ENCODE assay signal across 8 cellular contexts in the genomic region with DNA sequence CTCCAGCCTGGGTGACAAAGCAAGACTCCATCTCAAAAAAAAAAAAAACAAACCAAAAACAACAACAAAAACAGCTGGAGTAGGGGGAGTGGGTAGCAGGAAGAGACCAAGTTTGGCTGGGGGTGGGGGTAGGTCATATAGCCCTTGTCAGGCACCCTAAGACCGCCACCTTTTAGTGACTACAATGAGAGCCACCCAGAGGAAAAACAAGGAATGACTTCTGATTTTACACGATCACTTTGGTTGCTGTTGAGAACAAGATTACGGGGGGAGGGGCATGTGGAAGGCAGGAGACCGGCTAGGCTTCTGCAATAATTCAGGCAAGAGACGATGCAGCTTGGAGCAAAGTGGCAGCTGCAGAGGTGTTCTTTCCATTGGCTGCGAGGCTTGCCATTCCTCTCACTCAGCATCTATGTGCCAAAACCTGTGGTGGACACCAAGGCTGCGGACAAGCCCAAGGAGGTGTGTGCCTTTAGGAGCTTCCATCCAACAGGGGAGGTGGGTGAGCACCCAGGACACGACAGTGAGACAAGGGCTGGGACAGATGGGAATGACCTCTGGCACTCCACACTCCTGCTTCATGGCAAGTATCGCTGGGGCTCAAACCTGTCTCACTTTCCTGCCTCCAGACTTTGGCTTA. TPM values are rescaled to one million over a fixed set of nuclear protein-coding genes. Genes with fewer than 3 reads are reported as not detected.
DNase-seq lines count a peak whose midpoint lies in the region; ATAC-seq and TF ChIP-seq lines count a peak whose summit lies in the region.

No MANE protein-coding gene starts in this region.

- peaks cover 10% of the 10 kb centered on the region; the same call in 1 of the 2 replicates for H4K20me1 ChIP-seq in HCT116 (ENCODE audit: insufficient read depth)

- POLR2A ChIA-PET in HCT116 (lab: Charles Lee) = no interaction called here

- RAD21 ChIA-PET in HCT116 (lab: Charles Lee; ENCODE audit: low non-redundant PET in 1 of 2, low total read pairs in 2 of 2, uncharacterized antibody in 2 of 2, unreplicated experiment in 2 of 2) = no interaction called here

- H3K36me3 ChIP-seq in BE2C (peaks cover 29% of the 10 kb centered on the region), HCT116 (ENCODE audit: control insufficient read depth in 1 of 2, insufficient read depth in 2 of 2, low read length in 2 of 2) (peaks cover 4 to 24% of the 10 kb centered on the region in 2 experiments; a peak in 3 of 4 replicates), upper lobe of right lung (peaks cover 27% of the 10 kb centered on the region)

- peaks cover 52% of the 10 kb centered on the region for H3K79me2 ChIP-seq in HCT116 (ENCODE audit: insufficient read depth, low read length)

- TF ChIP-seq CTCF in BE2C (IDR thresholded peaks at IDR 0.05; ENCODE audit: low read depth, low read length) = peak; percentile 52
- peak in 2 of 3 experiments; percentile 25 to 47; a peak in 4 of 6 replicates for TF ChIP-seq CTCF in HCT116 (IDR thresholded peaks at IDR 0.05 in 2 of 3, conservative IDR thresholded peaks at IDR 0.05 in 1 of 3; ENCODE audit: borderline replicate concordance in 1 of 3, insufficient read depth in 1 of 3, low read depth in 2 of 3, low read length in 2 of 3)
- peak; percentile 45 for TF ChIP-seq CTCF in foreskin keratinocyte (conservative IDR thresholded peaks at IDR 0.05)
- no peak for TF ChIP-seq CTCF in upper lobe of right lung (IDR thresholded peaks at IDR 0.05)

- H3K4me2 ChIP-seq in HCT116 (ENCODE audit: low read length) = peak overlapping the region; percentile 95

- DNase-seq in BE2C (peak; percentile 67), HCT116 (ENCODE audit: low read depth, low spot score) (no peak), T-helper 17 cell (no peak), foreskin keratinocyte (no peak), upper lobe of right lung (no peak), medulla oblongata (ENCODE audit: extremely low spot score) (no peak), hippocampal formation (lab: John Stamatoyannopoulos, UW) (no peak), left lobe of liver (ENCODE audit: low spot score) (no peak)

- peak overlapping the region; percentile 95 for H3K27ac Mint-ChIP-seq in T-helper 17 cell

- H3K36me3 Mint-ChIP-seq in T-helper 17 cell (ENCODE audit: low read depth) = peaks cover 2% of the 10 kb centered on the region

- no TSS peak for BruUV-seq in HCT116 (replicated peaks; lab: Mats Ljungman, UMichigan)

- intact Hi-C loops in HCT116 (cut with micrococcal nuclease) = loop anchor here (5.0 to 10.0 kb wide), 2 partner anchors 404 to 816 kb away; partner anchors contain the start of gene ADSL
- intact Hi-C loops in upper lobe of right lung (cut with DNase I) = loop anchor here (5.0 kb wide), 1 partner anchor 34 kb away; no protein-coding TSS in a partner anchor

- ATAC-seq in HCT116 = no peak
- no peak for ATAC-seq in T-helper 17 cell
- no peak for ATAC-seq in foreskin keratinocyte
- no peak for ATAC-seq in upper lobe of right lung
- no peak for ATAC-seq in left lobe of liver

- no peaks in the 10 kb centered on the region for H3K9me2 ChIP-seq in HCT116 (ENCODE audit: insufficient read depth)

- H3K4me1 ChIP-seq in BE2C (peaks cover 28% of the 10 kb centered on the region), HCT116 (ENCODE audit: control insufficient read depth in 1 of 2, insufficient read depth in 2 of 2, low read length in 2 of 2) (peaks cover 36 to 57% of the 10 kb centered on the region in 2 experiments), foreskin keratinocyte (no peaks in the 10 kb centered on the region), upper lobe of right lung (peaks cover 58% of the 10 kb centered on the region)

- H3K4me3 ChIP-seq in BE2C (ENCODE audit: low read depth, low read length) (no peak overlapping the region; the same call in 1 of the 2 replicates), HCT116 (replicated peaks in 1 of 2; ENCODE audit: low read depth in 1 of 2, low read length in 2 of 2) (peak overlapping the region; percentile 97 to 100), upper lobe of right lung (peak overlapping the region; percentile 94)

- no peak for TF ChIP-seq POLR2A in HCT116 (IDR thresholded peaks at IDR 0.05; ENCODE audit: borderline replicate concordance, extremely low read depth, insufficient read depth, insufficient read length)

- peak overlapping the region; percentile 100; the same call in 1 of the 2 replicates for H3K9ac ChIP-seq in HCT116 (ENCODE audit: low read length)

- H3K27ac ChIP-seq in HCT116 (ENCODE audit: low read depth, low read length) (peak overlapping the region; percentile 94), foreskin keratinocyte (no peak overlapping the region), upper lobe of right lung (no peak overlapping the region)

- H3K9me3 ChIP-seq in BE2C (no peaks in the 10 kb centered on the region), HCT116 (ENCODE audit: control insufficient read depth in 1 of 2, insufficient read depth in 1 of 2, low read depth in 1 of 2, low read length in 2 of 2) (no peaks in the 10 kb centered on the region), T-helper 17 cell (ENCODE audit: control insufficient read depth, low read length, poor library complexity, severe bottlenecking) (no peaks in the 10 kb centered on the region), upper lobe of right lung (no peaks in the 10 kb centered on the region)

- CTCF ChIA-PET in HCT116 (lab: Charles Lee) = interaction anchor here (0.6 to 2.8 kb wide), 3 partner anchors 37 to 506 kb away, joined by 4 to 86 read pairs (median 6); no protein-coding TSS in a partner anchor

- peaks cover 51% of the 10 kb centered on the region for H3K4me1 Mint-ChIP-seq in T-helper 17 cell

- no peak overlapping the region for H2AFZ ChIP-seq in HCT116 (ENCODE audit: low read depth, low read length, poor library complexity, severe bottlenecking)

- TF ChIP-seq RAD21 in HCT116 (IDR thresholded peaks at IDR 0.05; ENCODE audit: low read depth) = no peak

- no peaks in the 10 kb centered on the region for H3K27me3 Mint-ChIP-seq in T-helper 17 cell

- peak overlapping the region; percentile 98 for H3K4me3 Mint-ChIP-seq in T-helper 17 cell

- H3K27me3 ChIP-seq in BE2C (no peaks in the 10 kb centered on the region), HCT116 (ENCODE audit: insufficient read depth, low read length) (no peaks in the 10 kb centered on the region), foreskin keratinocyte (no peaks in the 10 kb centered on the region), upper lobe of right lung (no peaks in the 10 kb centered on the region)

TF ChIP-seq in HCT116, 20 proteins besides CTCF, POLR2A, EP300 and RAD21:
- TF ChIP-seq POLR2AphosphoS5 (IDR thresholded peaks at IDR 0.05; ENCODE audit: low read depth, low read length) (no peak), EZH2 (IDR thresholded peaks at IDR 0.05) (no peak), CEBPB (IDR thresholded peaks at IDR 0.05; ENCODE audit: low read depth) (no peak), EGR1 (IDR thresholded peaks at IDR 0.05; ENCODE audit: low read depth) (no peak), SIN3A (IDR thresholded peaks at IDR 0.05; ENCODE audit: low read depth) (no peak), SP1 (IDR thresholded peaks at IDR 0.05; ENCODE audit: low read depth) (no peak)
TF ChIP-seq in HCT116: peak in this region for 0.

RNA-seq across cellular contexts. Expression of gene RPS19BP1, which starts 1.7 kb away (rescaled TPM):
- 624 TPM for polyA plus RNA-seq in BE2C (2012; ENCODE audit: insufficient read depth, insufficient read length, low read depth)
- total RNA-seq in HCT116 (2021; ENCODE audit: unreplicated experiment) = 80.4 TPM
- polyA plus RNA-seq in HCT116 (2012) = 69.1 and 86.9 TPM in 2 replicates
- 10 to 100 TPM; 42.6 to 47.3 TPM for total RNA-seq in T-helper 17 cell
- 117 and 125 TPM in 2 replicates for total RNA-seq in foreskin keratinocyte
- polyA plus RNA-seq in foreskin keratinocyte = 192 TPM in 2 replicates
- 72.5 TPM for total RNA-seq in upper lobe of right lung
- total RNA-seq in left lobe of liver = 50.1 TPM

RNA-seq across cellular contexts. Expression of gene ATF4, which starts 10.4 kb away (rescaled TPM):
- 1,602 TPM for polyA plus RNA-seq in BE2C (2012; ENCODE audit: insufficient read depth, insufficient read length, low read depth)
- total RNA-seq in HCT116 (2021; ENCODE audit: unreplicated experiment) (608 TPM), T-helper 17 cell (100 to 1,000 TPM; 260 to 333 TPM), foreskin keratinocyte (541 and 610 TPM in 2 replicates), upper lobe of right lung (327 TPM), left lobe of liver (134 TPM)
- polyA plus RNA-seq in HCT116 (2012) = 588 and 690 TPM in 2 replicates
- 662 and 690 TPM in 2 replicates for polyA plus RNA-seq in foreskin keratinocyte

RNA-seq across cellular contexts. Expression of gene MIEF1, which starts 28.7 kb away (rescaled TPM):
- 117 TPM for polyA plus RNA-seq in BE2C (2012; ENCODE audit: insufficient read depth, insufficient read length, low read depth)
- total RNA-seq in HCT116 (2021; ENCODE audit: unreplicated experiment) (42.8 TPM), T-helper 17 cell (10 to 100 TPM; 16.9 to 22.7 TPM), foreskin keratinocyte (27.6 and 28.0 TPM in 2 replicates), upper lobe of right lung (24.3 TPM), left lobe of liver (26.1 TPM)
- polyA plus RNA-seq in HCT116 (2012) = 23.4 and 23.7 TPM in 2 replicates
- polyA plus RNA-seq in foreskin keratinocyte = 10.0 and 11.2 TPM in 2 replicates

RNA-seq across cellular contexts. Expression of gene CACNA1I, which starts 39.7 kb away (rescaled TPM):
- polyA plus RNA-seq in BE2C (2012; ENCODE audit: insufficient read depth, insufficient read length, low read depth) = not detected
- total RNA-seq in HCT116 (2021; ENCODE audit: unreplicated experiment) = 0.15 TPM
- 0.20 TPM in 2 replicates for polyA plus RNA-seq in HCT116 (2012)
- 10 to 100 TPM; 20.3 to 27.9 TPM for total RNA-seq in T-helper 17 cell
- under 0.01 TPM in 1 of 2 replicates, not detected in the other for total RNA-seq in foreskin keratinocyte
- polyA plus RNA-seq in foreskin keratinocyte = not detected in 2 replicates
- 0.32 TPM for total RNA-seq in upper lobe of right lung
- 0.05 TPM for total RNA-seq in left lobe of liver
